1 cellular context compared by ENCODE assay signal in genomic region chr7:42722726-42723125, GRCh38.
TF ChIP-seq lines count a peak whose summit lies in the region.

No MANE protein-coding gene starts in this region.

TF ChIP-seq in GM23338, 12 proteins besides CTCF, POLR2A, EP300 and RAD21 (continued from another document):
- TF ChIP-seq REST (IDR thresholded peaks at IDR 0.05; ENCODE audit: unreplicated experiment) (no peak), EZH2 (IDR thresholded peaks at IDR 0.05; ENCODE audit: low read depth, unreplicated experiment) (no peak), ZNF331 (CRISPR knock-in tag; IDR thresholded peaks at IDR 0.05; ENCODE audit: low read depth) (no peak), STAT1 (IDR thresholded peaks at IDR 0.05; ENCODE audit: unreplicated experiment) (no peak), ZNF114 (CRISPR knock-in tag; IDR thresholded peaks at IDR 0.05) (no peak), EZH2phosphoT487 (IDR thresholded peaks at IDR 0.05; ENCODE audit: unreplicated experiment) (no peak)
